ENCODE assay signal across 1 cellular context in the genomic region with DNA sequence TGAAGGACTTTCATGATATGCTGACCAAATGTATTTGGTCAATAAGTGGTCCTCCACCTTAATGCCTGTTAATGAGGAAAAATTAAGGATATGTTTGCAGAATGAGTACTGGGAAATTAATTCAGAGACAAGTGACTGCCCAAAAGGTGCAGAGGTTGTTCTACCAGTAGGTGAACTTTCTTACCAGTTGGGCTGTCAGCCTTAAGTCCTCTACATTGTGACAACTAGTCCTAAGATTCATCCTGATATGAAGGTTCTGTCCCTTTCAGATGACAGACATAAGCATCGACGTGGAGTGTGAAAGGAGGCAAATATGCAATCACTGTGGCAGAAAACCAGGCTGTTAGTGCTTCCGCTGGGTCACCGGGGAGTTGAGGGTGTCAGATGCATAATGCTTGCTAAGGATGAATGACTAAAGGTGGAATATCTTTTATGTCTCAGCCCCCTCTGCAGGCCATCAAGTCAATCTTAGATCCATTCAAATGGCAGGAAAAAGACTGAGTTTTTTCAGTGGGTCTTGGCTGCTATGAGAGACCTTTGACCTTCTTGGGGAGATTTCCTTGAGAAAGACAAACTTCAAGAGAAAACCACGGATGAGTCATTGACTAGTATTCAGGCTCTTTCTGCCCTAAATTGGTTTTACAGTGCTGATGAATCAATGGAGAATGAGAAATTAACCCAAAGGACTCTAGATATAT.
A peak's percentile ranks its signal among the peaks of the same experiment; 100 is the strongest.
TF ChIP-seq lines count a peak whose summit lies in the region.

No MANE protein-coding gene starts in this region.

TF ChIP-seq in K562, 482 proteins besides CTCF, POLR2A, EP300 and RAD21 (continued from another document):
- TF ChIP-seq, protein P1, sequence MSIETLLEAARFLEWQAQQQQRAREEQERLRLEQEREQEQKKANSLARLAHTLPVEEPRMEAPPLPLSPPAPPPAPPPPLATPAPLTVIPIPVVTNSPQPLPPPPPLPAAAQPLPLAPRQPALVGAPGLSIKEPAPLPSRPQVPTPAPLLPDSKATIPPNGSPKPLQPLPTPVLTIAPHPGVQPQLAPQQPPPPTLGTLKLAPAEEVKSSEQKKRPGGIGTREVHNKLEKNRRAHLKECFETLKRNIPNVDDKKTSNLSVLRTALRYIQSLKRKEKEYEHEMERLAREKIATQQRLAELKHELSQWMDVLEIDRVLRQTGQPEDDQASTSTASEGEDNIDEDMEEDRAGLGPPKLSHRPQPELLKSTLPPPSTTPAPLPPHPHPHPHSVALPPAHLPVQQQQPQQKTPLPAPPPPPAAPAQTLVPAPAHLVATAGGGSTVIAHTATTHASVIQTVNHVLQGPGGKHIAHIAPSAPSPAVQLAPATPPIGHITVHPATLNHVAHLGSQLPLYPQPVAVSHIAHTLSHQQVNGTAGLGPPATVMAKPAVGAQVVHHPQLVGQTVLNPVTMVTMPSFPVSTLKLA (conservative IDR thresholded peaks at IDR 0.05) = no peak
- no peak for TF ChIP-seq ZNF785 (CRISPR knock-in tag; IDR thresholded peaks at IDR 0.05)
- TF ChIP-seq HMGN3 (IDR thresholded peaks at IDR 0.05; ENCODE audit: borderline replicate concordance, extremely low read depth, insufficient read length, low read depth, low read length) = no peak
- TF ChIP-seq ATF3 (IDR thresholded peaks at IDR 0.05) = 0 out of 2 replicates have a peak, but pooled peaks have one; percentile 41
- TF ChIP-seq ATF3 (CRISPR knock-in tag; conservative IDR thresholded peaks at IDR 0.05) = no peak
- TF ChIP-seq, protein P2, sequence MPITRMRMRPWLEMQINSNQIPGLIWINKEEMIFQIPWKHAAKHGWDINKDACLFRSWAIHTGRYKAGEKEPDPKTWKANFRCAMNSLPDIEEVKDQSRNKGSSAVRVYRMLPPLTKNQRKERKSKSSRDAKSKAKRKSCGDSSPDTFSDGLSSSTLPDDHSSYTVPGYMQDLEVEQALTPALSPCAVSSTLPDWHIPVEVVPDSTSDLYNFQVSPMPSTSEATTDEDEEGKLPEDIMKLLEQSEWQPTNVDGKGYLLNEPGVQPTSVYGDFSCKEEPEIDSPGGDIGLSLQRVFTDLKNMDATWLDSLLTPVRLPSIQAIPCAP (CRISPR knock-in tag; IDR thresholded peaks at IDR 0.05; ENCODE audit: borderline replicate concordance) = no peak
- no peak for TF ChIP-seq MEF2A (IDR thresholded peaks at IDR 0.05; ENCODE audit: control insufficient read depth, low read depth, low read length)
- no peak for TF ChIP-seq POLR2B (IDR thresholded peaks at IDR 0.05; ENCODE audit: low read depth, partially characterized antibody)
- TF ChIP-seq SMARCA5 (IDR thresholded peaks at IDR 0.05) = no peak
- TF ChIP-seq KDM1A (IDR thresholded peaks at IDR 0.05) = no peak
- TF ChIP-seq JUND (IDR thresholded peaks at IDR 0.05; ENCODE audit: borderline replicate concordance, low read depth, low read length) = peak; percentile 47; the same call in 1 of the 2 replicates
- TF ChIP-seq JUND (tag; IDR thresholded peaks at IDR 0.05; ENCODE audit: borderline replicate concordance, low read depth, low read length) = 0 out of 3 replicates have a peak, but pooled peaks have one; percentile 41
- no peak for TF ChIP-seq ZHX1 (conservative IDR thresholded peaks at IDR 0.05; ENCODE audit: low read length)
- TF ChIP-seq SLC30A9 (CRISPR knock-in tag; IDR thresholded peaks at IDR 0.05) = no peak
- no peak for TF ChIP-seq ZNF146 (CRISPR knock-in tag; IDR thresholded peaks at IDR 0.05; ENCODE audit: unreplicated experiment)
- no peak for TF ChIP-seq ZNF518B (CRISPR knock-in tag; IDR thresholded peaks at IDR 0.05)
- peak; percentile 88 for TF ChIP-seq FOSL1 (tag; conservative IDR thresholded peaks at IDR 0.05)
- no peak for TF ChIP-seq CREM (IDR thresholded peaks at IDR 0.05; ENCODE audit: low read depth)
- no peak for TF ChIP-seq NR2C1 (IDR thresholded peaks at IDR 0.05)
- peak; percentile 85 for TF ChIP-seq NR2C1 (tag; IDR thresholded peaks at IDR 0.05)
- no peak for TF ChIP-seq MECOM (CRISPR knock-in tag; IDR thresholded peaks at IDR 0.05)
- TF ChIP-seq DEAF1 (CRISPR knock-in tag; IDR thresholded peaks at IDR 0.05) = 0 out of 2 replicates have a peak, but pooled peaks have one; percentile 38
- TF ChIP-seq CAMTA2 (CRISPR knock-in tag; conservative IDR thresholded peaks at IDR 0.05) = no peak
